11 cellular contexts compared by ENCODE assay signal in the genomic region with DNA sequence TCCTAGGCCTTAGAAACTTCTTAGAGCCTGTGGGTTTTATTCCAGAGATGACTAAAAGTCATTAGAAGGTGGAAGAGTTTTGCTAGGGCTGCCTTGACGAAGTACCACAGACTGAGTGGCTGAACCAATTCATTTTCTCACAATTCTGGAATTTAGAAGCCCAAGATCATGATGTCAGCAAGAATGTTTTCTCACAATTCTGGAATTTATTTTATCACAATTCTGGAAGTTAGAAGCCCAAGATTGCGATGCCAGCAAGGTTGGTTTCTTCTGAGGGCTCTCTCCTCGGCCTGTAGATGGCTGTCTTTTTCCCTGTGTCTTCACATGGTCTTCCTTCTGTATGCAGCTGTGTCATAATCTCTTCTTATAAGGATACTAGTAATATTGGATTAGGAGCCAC.
DNase-seq lines count a peak whose midpoint lies in the region; ATAC-seq and TF ChIP-seq lines count a peak whose summit lies in the region.
"Had no signal": no experiment of that assay in that cellular context is flagged by ENCODE, and none has a peak within 500 bp of the region (broad histone marks: within the 10 kb centered on the region; RNA-seq: fewer than 3 reads in every experiment).

No MANE protein-coding gene starts in this region.

- peak overlapping the region in 1 of 2 donors; percentile 40 for H3K27ac ChIP-seq in right atrium auricular region
- H3K27ac ChIP-seq in left ventricle myocardium inferior (replicated peaks) = peak overlapping the region; percentile 61
- no peak overlapping the region for H3K27ac ChIP-seq in RWPE1

- no peaks in the 10 kb centered on the region for H3K4me1 Mint-ChIP-seq in activated CD8-positive, alpha-beta memory T cell treated with anti-CD3 and anti-CD28 coated beads, Interleukin-2, amount 10 ng/mL, durations not matched to agents 7 days and 5 days
- no peaks in the 10 kb centered on the region for H3K4me1 Mint-ChIP-seq in CD14-positive monocyte

- no peaks in the 10 kb centered on the region for H3K27me3 Mint-ChIP-seq in activated CD8-positive, alpha-beta memory T cell treated with anti-CD3 and anti-CD28 coated beads, Interleukin-2, amount 10 ng/mL, durations not matched to agents 7 days and 5 days
- peaks cover 0 to 2% (median 0%) of the 10 kb centered on the region in 3 donors for H3K27me3 Mint-ChIP-seq in CD14-positive monocyte (ENCODE audit: low read depth in 3 of 3)

- TF ChIP-seq CTCF in right atrium auricular region (IDR thresholded peaks at IDR 0.05) (no peak), astrocyte of the cerebellum (IDR thresholded peaks at IDR 0.05; ENCODE audit: low read depth, low read length, missing control alignments) (peak; percentile 10), left ventricle myocardium inferior (IDR thresholded peaks at IDR 0.05; ENCODE audit: borderline replicate concordance) (no peak), RWPE1 (conservative IDR thresholded peaks at IDR 0.05; ENCODE audit: low read depth) (no peak), CD14-positive monocyte (IDR thresholded peaks at IDR 0.05) (no peak)

- no peaks in the 10 kb centered on the region for H3K36me3 Mint-ChIP-seq in activated CD8-positive, alpha-beta memory T cell treated with anti-CD3 and anti-CD28 coated beads, Interleukin-2, amount 10 ng/mL, durations not matched to agents 7 days and 5 days
- H3K36me3 Mint-ChIP-seq in CD14-positive monocyte = no peaks in the 10 kb centered on the region

- no peak overlapping the region for H3K27ac Mint-ChIP-seq in activated CD8-positive, alpha-beta memory T cell treated with anti-CD3 and anti-CD28 coated beads, Interleukin-2, amount 10 ng/mL, durations not matched to agents 7 days and 5 days
- no peak overlapping the region for H3K27ac Mint-ChIP-seq in CD14-positive monocyte
- H3K27ac Mint-ChIP-seq: activated CD8-positive, alpha-beta T cell treated with anti-CD3 and anti-CD28 coated beads, Interleukin-2, amount 10 ng/mL, durations not matched to agents 7 days and 5 days had no signal

- H3K9me3 ChIP-seq in right atrium auricular region = no peaks in the 10 kb centered on the region
- no peaks in the 10 kb centered on the region for H3K9me3 ChIP-seq in left ventricle myocardium inferior (replicated peaks)

- in situ Hi-C loops in astrocyte of the cerebellum (cut with HindIII; ENCODE audit: low sequenced_read_pairs) = no loop called here

- no peaks in the 10 kb centered on the region for H3K36me3 ChIP-seq in right atrium auricular region
- no peaks in the 10 kb centered on the region for H3K36me3 ChIP-seq in left ventricle myocardium inferior

- POLR2A ChIA-PET in RWPE1 (lab: Yijun Ruan, JAX; ENCODE audit: low non-redundant PET) = no interaction called here

- peaks cover 0 to 10% of the 10 kb centered on the region in 2 donors for H3K4me1 ChIP-seq in right atrium auricular region
- H3K4me1 ChIP-seq in left ventricle myocardium inferior = peaks cover 16% of the 10 kb centered on the region

- H3K27me3 ChIP-seq in right atrium auricular region = no peaks in the 10 kb centered on the region
- no peaks in the 10 kb centered on the region for H3K27me3 ChIP-seq in left ventricle myocardium inferior (ENCODE audit: low read depth)

- CTCF ChIA-PET in activated CD8-positive, alpha-beta memory T cell treated with anti-CD3 and anti-CD28 coated beads, Interleukin-2, amount 10 ng/mL, durations not matched to agents 7 days and 5 days (lab: Charles Lee) = no interaction called here
- CTCF ChIA-PET in RWPE1 (lab: Yijun Ruan, JAX) = no interaction called here

- H3K9me3 Mint-ChIP-seq in activated CD8-positive, alpha-beta memory T cell treated with anti-CD3 and anti-CD28 coated beads, Interleukin-2, amount 10 ng/mL, durations not matched to agents 7 days and 5 days (ENCODE audit: low read depth) = no peaks in the 10 kb centered on the region
- H3K9me3 Mint-ChIP-seq in CD14-positive monocyte = peaks cover 0 to 3% (median 0%) of the 10 kb centered on the region in 7 donors

- ATAC-seq in Right ventricle myocardium superior (ENCODE audit: poor library complexity) (peak; percentile 49), HG02678 (IDR thresholded peaks at IDR 0.05; ENCODE audit: unreplicated experiment) (no peak)
- ATAC-seq in activated CD8-positive, alpha-beta memory T cell treated with anti-CD3 and anti-CD28 coated beads, Interleukin-2, amount 10 ng/mL, durations not matched to agents 7 days and 5 days = no peak
- ATAC-seq: activated CD8-positive, alpha-beta T cell treated with anti-CD3 and anti-CD28 coated beads, Interleukin-2, amount 10 ng/mL, durations not matched to agents 7 days and 5 days had no signal

- H3K4me3 ChIP-seq in right atrium auricular region = no peak overlapping the region
- no peak overlapping the region for H3K4me3 ChIP-seq in astrocyte of the cerebellum (ENCODE audit: low read depth, low read length)
- H3K4me3 ChIP-seq in left ventricle myocardium inferior = no peak overlapping the region

- H3K4me3 Mint-ChIP-seq in activated CD8-positive, alpha-beta memory T cell treated with anti-CD3 and anti-CD28 coated beads, Interleukin-2, amount 10 ng/mL, durations not matched to agents 7 days and 5 days = no peak overlapping the region
- no peak overlapping the region for H3K4me3 Mint-ChIP-seq in CD14-positive monocyte
- H3K4me3 Mint-ChIP-seq: activated CD8-positive, alpha-beta T cell treated with anti-CD3 and anti-CD28 coated beads, Interleukin-2, amount 10 ng/mL, durations not matched to agents 7 days and 5 days had no signal

- intact Hi-C loops in Right ventricle myocardium superior (cut with DNase I) = loop anchor here (10.0 kb wide), 1 partner anchor 399 kb away; no protein-coding TSS in a partner anchor
- intact Hi-C loops in left ventricle myocardium inferior (cut with micrococcal nuclease) = no loop called here
- intact Hi-C loops in CD14-positive monocyte (cut with micrococcal nuclease) = no loop called here

- no peak for DNase-seq in Right ventricle myocardium superior
- no peak for DNase-seq in right atrium auricular region (ENCODE audit: low spot score)
- peak; percentile 63 for DNase-seq in astrocyte of the cerebellum (ENCODE audit: low read depth)
- DNase-seq in left ventricle myocardium inferior = no peak
- no peak for DNase-seq in activated CD8-positive, alpha-beta memory T cell treated with anti-CD3 and anti-CD28 coated beads, Interleukin-2, amount 10 ng/mL, durations not matched to agents 7 days and 5 days
- DNase-seq in RWPE1 (ENCODE audit: low spot score) = no peak
- DNase-seq in CD14-positive monocyte (ENCODE audit: low spot score) = no peak
- DNase-seq: activated CD8-positive, alpha-beta T cell treated with anti-CD3 and anti-CD28 coated beads, Interleukin-2, amount 10 ng/mL, durations not matched to agents 7 days and 5 days; activated naive CD4-positive, alpha-beta T cell treated with Interleukin-2 at 50 U/mL for 16 hours; mammary epithelial cell had no signal
